3 cellular contexts compared by ENCODE assay signal in the genomic region with DNA sequence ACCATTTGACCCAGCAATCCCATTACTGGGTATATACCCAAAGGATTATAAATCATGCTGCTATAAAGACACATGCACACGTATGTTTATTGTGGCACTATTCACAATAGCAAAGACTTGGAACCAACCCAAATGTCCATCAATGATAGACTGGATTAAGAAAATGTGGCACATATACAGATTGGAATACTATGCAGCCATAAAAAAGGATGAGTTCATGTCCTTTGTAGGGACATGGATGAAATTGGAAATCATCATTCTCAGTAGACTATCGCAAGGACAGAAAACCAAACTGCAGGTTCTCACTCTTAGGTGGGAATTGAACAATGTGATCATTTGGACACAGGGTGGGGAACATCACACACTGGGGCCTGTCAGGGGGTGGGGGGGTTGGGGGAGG.
A peak's percentile ranks its signal among the peaks of the same experiment; 100 is the strongest.
DNase-seq lines count a peak whose midpoint lies in the region; ATAC-seq, FAIRE-seq and TF ChIP-seq lines count a peak whose summit lies in the region.
"Not testable (repeated sequence)": the region's sequence is repeated elsewhere in the genome, so short reads cannot be mapped to it uniquely, and the experiment has no call there.

No MANE protein-coding gene starts in this region.

- FAIRE-seq in K562 (lab: Jason Lieb, UNC): not testable (repeated sequence)
- FAIRE-seq in endothelial cell of umbilical vein (lab: Jason Lieb, UNC): peak; percentile 15

- in situ Hi-C loops in K562 (cut with MboI): not testable (repeated sequence)

- H4K20me1 ChIP-seq in K562 (replicated peaks; ENCODE audit: control insufficient read depth, insufficient read depth, low read length); endothelial cell of umbilical vein (replicated peaks; ENCODE audit: control insufficient read depth, extremely low read depth, insufficient read depth, low read length): not testable (repeated sequence)

- not testable (repeated sequence) for H3K4me3 ChIP-seq in HEK293 (ENCODE audit: low read depth, low read length); K562; endothelial cell of umbilical vein (replicated peaks in 1 of 3; ENCODE audit: insufficient read depth in 1 of 3, low read depth in 1 of 3, low read length in 3 of 3)

- not testable (repeated sequence) for H3K9me3 ChIP-seq in HEK293 (ENCODE audit: control insufficient read depth, insufficient read depth, low read depth, low read length); K562 (replicated peaks; ENCODE audit: control insufficient read depth, insufficient read depth, low read depth, low read length); endothelial cell of umbilical vein (replicated peaks; ENCODE audit: control insufficient read depth, insufficient read depth, low read length)

- H3K27me3 ChIP-seq in K562 (ENCODE audit: control insufficient read depth in 2 of 2, insufficient read depth in 2 of 2, low read length in 2 of 2): peaks cover 0 to 11% of the 10 kb centered on the region in 2 experiments; a peak in 2 of 5 replicates
- not testable (repeated sequence) for H3K27me3 ChIP-seq in endothelial cell of umbilical vein (ENCODE audit: control insufficient read depth in 2 of 2, insufficient read depth in 2 of 2, low read length in 2 of 2)

- not testable (repeated sequence) for BruUV-seq in K562 (replicated peaks; lab: Mats Ljungman, UMichigan); endothelial cell of umbilical vein (replicated peaks; lab: Mats Ljungman, UMichigan)

- not testable (repeated sequence) for TF ChIP-seq EP300 in K562 (IDR thresholded peaks at IDR 0.05; ENCODE audit: low read length)

- not testable (repeated sequence) for TF ChIP-seq POLR2A in K562 (conservative IDR thresholded peaks at IDR 0.05); endothelial cell of umbilical vein (IDR thresholded peaks at IDR 0.05; ENCODE audit: low read depth, low read length)

- not testable (repeated sequence) for H3K27ac ChIP-seq in HEK293 (ENCODE audit: extremely low read depth, low read depth, low read length); K562 (ENCODE audit: extremely low read depth, low read depth, low read length); endothelial cell of umbilical vein (ENCODE audit: insufficient read depth, low read depth, low read length)

- H3K4me1 ChIP-seq in HEK293 (ENCODE audit: control insufficient read depth, insufficient read depth, low read length); K562 (replicated peaks in 1 of 2; ENCODE audit: control insufficient read depth in 2 of 2, insufficient read depth in 2 of 2, low read length in 2 of 2): not testable (repeated sequence)
- peaks cover 12% of the 10 kb centered on the region for H3K4me1 ChIP-seq in endothelial cell of umbilical vein (ENCODE audit: control insufficient read depth, extremely low read depth, insufficient read depth, low read length)

- H3K4me2 ChIP-seq in K562 (ENCODE audit: insufficient read depth, low read length); endothelial cell of umbilical vein (ENCODE audit: insufficient read depth, low read length): not testable (repeated sequence)

- POLR2A ChIA-PET in HEK293 (lab: Yijun Ruan, JAX); K562 (lab: Yijun Ruan, JAX); endothelial cell of umbilical vein (lab: Charles Lee): not testable (repeated sequence)

- ATAC-seq in K562: not testable (repeated sequence)

- H3K9me1 ChIP-seq in K562 (ENCODE audit: control insufficient read depth, insufficient read depth, low read length); endothelial cell of umbilical vein (replicated peaks; ENCODE audit: control insufficient read depth, extremely low read depth, insufficient read depth, low read length): not testable (repeated sequence)

- WGBS in K562 (ENCODE audit: insufficient coverage, low coverage, missing lambda C conversion rate): 0% methylated on average over 1 of the region's 2 CpGs

- not testable (repeated sequence) for DNase-seq in K562 (ENCODE audit: extremely low read depth in 1 of 4, low spot score in 3 of 4); endothelial cell of umbilical vein (ENCODE audit: low read depth, low spot score)

- dilution Hi-C loops in endothelial cell of umbilical vein (cut with MboI; ENCODE audit: extremely low pct_ligation_motif_present, low sequenced_read_pairs): not testable (repeated sequence)

- H2AFZ ChIP-seq in K562 (ENCODE audit: low read depth, low read length); endothelial cell of umbilical vein (ENCODE audit: low read depth, low read length): not testable (repeated sequence)

- H3K79me2 ChIP-seq in K562 (ENCODE audit: control insufficient read depth, insufficient read depth, low read length); endothelial cell of umbilical vein (ENCODE audit: control insufficient read depth, insufficient read depth, low read length): not testable (repeated sequence)

- H3K36me3 ChIP-seq in HEK293 (ENCODE audit: control insufficient read depth in 2 of 2, insufficient read depth in 1 of 2, low read length in 2 of 2); K562 (ENCODE audit: control insufficient read depth, insufficient read depth, low read length); endothelial cell of umbilical vein (ENCODE audit: control insufficient read depth in 2 of 2, extremely low read depth in 1 of 2, insufficient read depth in 2 of 2, low read length in 2 of 2): not testable (repeated sequence)

- intact Hi-C loops in K562 (cut with micrococcal nuclease); endothelial cell of umbilical vein (cut with micrococcal nuclease): not testable (repeated sequence)

- CTCF ChIA-PET in HEK293 (lab: Yijun Ruan, JAX); K562 (lab: Yijun Ruan, JAX; ENCODE audit: low intra/inter-chr PET ratio); endothelial cell of umbilical vein (lab: Charles Lee): not testable (repeated sequence)

- not testable (repeated sequence) for TF ChIP-seq RAD21 in K562 (CRISPR knock-in tag; conservative IDR thresholded peaks at IDR 0.05 in 1 of 2, IDR thresholded peaks at IDR 0.05 in 1 of 2)

- TF ChIP-seq CTCF in HEK293 (tag by site-specific recombination; IDR thresholded peaks at IDR 0.05); K562 (IDR thresholded peaks at IDR 0.05 in 2 of 3, conservative IDR thresholded peaks at IDR 0.05 in 1 of 3; ENCODE audit: insufficient read depth in 2 of 3, low read depth in 1 of 3, low read length in 3 of 3); endothelial cell of umbilical vein (IDR thresholded peaks at IDR 0.05; ENCODE audit: extremely low read depth in 1 of 2, insufficient read depth in 1 of 2, low read depth in 1 of 2, low read length in 2 of 2): not testable (repeated sequence)

- not testable (repeated sequence) for H3K9ac ChIP-seq in K562 (ENCODE audit: insufficient read depth in 1 of 2, low read depth in 2 of 2, low read length in 2 of 2); endothelial cell of umbilical vein (replicated peaks; ENCODE audit: extremely low read depth, insufficient read depth, low read length)

TF ChIP-seq in HEK293, 187 proteins besides CTCF, POLR2A, EP300 and RAD21:
- TF ChIP-seq ZNF146 (tag by site-specific recombination; IDR thresholded peaks at IDR 0.05): peak; percentile 61

TF ChIP-seq in K562, 482 proteins besides CTCF, POLR2A, EP300 and RAD21:
- TF ChIP-seq ZNF146 (CRISPR knock-in tag; IDR thresholded peaks at IDR 0.05; ENCODE audit: unreplicated experiment): peak; percentile 59
- TF ChIP-seq RBM25 (IDR thresholded peaks at IDR 0.05; ENCODE audit: low read depth, low read length, severe bottlenecking): peak; percentile 12
TF ChIP-seq in K562: peak in this region for 2; not testable (repeated sequence) for 480.
